ENCODE assay signal across 11 cellular contexts in the genomic region with DNA sequence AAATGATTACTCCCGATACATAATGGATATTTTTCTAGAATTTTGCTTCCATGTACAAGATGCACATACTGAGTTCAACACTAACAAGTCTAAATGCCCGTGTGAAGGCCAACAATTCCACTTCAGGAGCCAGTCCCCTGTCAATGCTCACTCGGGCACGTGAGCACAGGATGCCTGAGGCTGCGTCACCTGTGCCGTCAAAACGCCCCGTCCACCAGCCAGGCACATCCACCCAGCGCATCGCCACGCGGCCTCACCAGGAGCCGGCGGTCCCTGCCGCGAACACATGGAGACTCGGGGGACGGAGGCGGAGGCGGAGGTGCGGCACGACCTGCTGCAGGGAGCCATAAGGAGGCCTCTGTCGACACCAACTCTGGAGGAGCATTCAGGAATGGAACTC. TPM values are rescaled to one million over a fixed set of nuclear protein-coding genes. Genes with fewer than 3 reads are reported as not detected.
DNase-seq lines count a peak whose midpoint lies in the region; TF ChIP-seq lines count a peak whose summit lies in the region.
"Had no signal": no experiment of that assay in that cellular context is flagged by ENCODE, and none has a peak within 500 bp of the region (broad histone marks: within the 10 kb centered on the region; RNA-seq: fewer than 3 reads in every experiment).

No MANE protein-coding gene starts in this region.

- intact Hi-C loops in breast epithelium (cut with DNase I; ENCODE audit: low total_unique reads) (no loop called here), lower leg skin (cut with DNase I; ENCODE audit: low total_unique reads) (no loop called here), stomach (cut with DNase I; ENCODE audit: low total_unique reads) (loop anchor here (10.0 kb wide), 1 partner anchor 215 kb away; no protein-coding TSS in a partner anchor), OCI-LY7 (cut with micrococcal nuclease; ENCODE audit: unreplicated experiment) (no loop called here)

- no peaks in the 10 kb centered on the region for H3K27me3 ChIP-seq in H7 (ENCODE audit: control insufficient read depth, insufficient read depth, low read length)
- no peaks in the 10 kb centered on the region for H3K27me3 ChIP-seq in breast epithelium
- H3K27me3 ChIP-seq in stomach, result no peaks in the 10 kb centered on the region

- H3K9me3 ChIP-seq in breast epithelium (no peaks in the 10 kb centered on the region), stomach (no peaks in the 10 kb centered on the region), OCI-LY7 (ENCODE audit: low read length) (no peaks in the 10 kb centered on the region)

- no peaks in the 10 kb centered on the region for H3K9me2 ChIP-seq in OCI-LY7 (ENCODE audit: insufficient read depth, low read length)

- CTCF ChIA-PET in OCI-LY7 (lab: Charles Lee; ENCODE audit: unreplicated experiment), result no interaction called here

- no peaks in the 10 kb centered on the region for H3K36me3 ChIP-seq in H7 (replicated peaks; ENCODE audit: control insufficient read depth, insufficient read depth, low read length)
- no peaks in the 10 kb centered on the region for H3K36me3 ChIP-seq in breast epithelium
- H3K36me3 ChIP-seq in stomach, result peaks cover 6 to 27% (median 22%) of the 10 kb centered on the region in 4 donors
- H3K36me3 ChIP-seq in OCI-LY7 (ENCODE audit: insufficient read depth, low read length), result peaks cover 9% of the 10 kb centered on the region; the same call in 1 of the 2 replicates

- POLR2A ChIA-PET in OCI-LY7 (lab: Charles Lee), result no interaction called here

- H3K79me2 ChIP-seq in OCI-LY7 (ENCODE audit: insufficient read depth, low read depth, low read length), result no peaks in the 10 kb centered on the region

- no peaks in the 10 kb centered on the region for H4K20me1 ChIP-seq in OCI-LY7 (ENCODE audit: insufficient read depth, low read length)

- TF ChIP-seq EP300 in stomach (IDR thresholded peaks at IDR 0.05), result no peak

- BruUV-seq in OCI-LY7 (replicated peaks; lab: Mats Ljungman, UMichigan), result no TSS peak

- no peak overlapping the region for H2AFZ ChIP-seq in OCI-LY7 (ENCODE audit: low read length)

- H3K4me2 ChIP-seq in OCI-LY7 (ENCODE audit: low read length), result no peak overlapping the region

- peak overlapping the region; percentile 27 to 46 for H3K27ac ChIP-seq in breast epithelium
- peak overlapping the region; percentile 5 to 96 (median 51) for H3K27ac ChIP-seq in stomach
- H3K27ac ChIP-seq in OCI-LY7 (ENCODE audit: low read depth, low read length, poor library complexity, severe bottlenecking), result no peak overlapping the region

- TF ChIP-seq CTCF in breast epithelium (IDR thresholded peaks at IDR 0.05) (no peak), lower leg skin (IDR thresholded peaks at IDR 0.05) (no peak), stomach (IDR thresholded peaks at IDR 0.05) (no peak), OCI-LY7 (conservative IDR thresholded peaks at IDR 0.05; ENCODE audit: low read length) (no peak)

- H3K4me3 ChIP-seq in H7 (ENCODE audit: insufficient read depth, low read depth, low read length) (no peak overlapping the region), breast epithelium (no peak overlapping the region), lower leg skin (ENCODE audit: low read depth, poor library complexity, severe bottlenecking) (no peak overlapping the region), stomach (no peak overlapping the region), OCI-LY7 (ENCODE audit: low read depth, low read length, poor library complexity, severe bottlenecking) (no peak overlapping the region)

- WGBS in lower leg skin, 2 donors, result 78% methylated on average over 23 of the region's 23 CpGs
- WGBS in stomach, 5 donors, result 79 to 87% (median 84%) methylated on average over 23 of the region's 23 CpGs

- H3K4me1 ChIP-seq in breast epithelium, result peaks cover 0 to 31% of the 10 kb centered on the region in 2 donors
- peaks cover 62 to 79% (median 73%) of the 10 kb centered on the region in 4 donors for H3K4me1 ChIP-seq in stomach
- no peaks in the 10 kb centered on the region for H3K4me1 ChIP-seq in OCI-LY7 (ENCODE audit: insufficient read depth, low read length, poor library complexity, severe bottlenecking)

- TF ChIP-seq POLR2A in breast epithelium (IDR thresholded peaks at IDR 0.05), result no peak
- TF ChIP-seq POLR2A in lower leg skin (IDR thresholded peaks at IDR 0.05), result no peak
- TF ChIP-seq POLR2A in stomach (IDR thresholded peaks at IDR 0.05), result no peak

- DNase-seq in H7, result peak; percentile 65
- DNase-seq in breast epithelium (ENCODE audit: low spot score in 2 of 2), result peak; percentile 17 to 52
- DNase-seq in lower leg skin (ENCODE audit: low spot score in 2 of 2), result peak; percentile 14 to 83
- DNase-seq in stomach, result peak; percentile 22
- DNase-seq in OCI-LY7 (ENCODE audit: low spot score), result no peak
- DNase-seq in T1000 (lab: John Stamatoyannopoulos, UW), result no peak
- no peak for DNase-seq in epidermal melanocyte (ENCODE audit: insufficient read length, low spot score)
- no peak for DNase-seq in hippocampal formation (lab: John Stamatoyannopoulos, UW)
- DNase-seq: activated T-cell treated with anti-CD3 and anti-CD28 coated beads, Interleukin-2, amount 50 U/mL, for 1 hour; MM.1S; stimulated activated CD4-positive, alpha-beta T cell treated with anti-CD3 and anti-CD28 coated beads, Interleukin-1b, Interleukin-23, amount 100 ng/mL, for 48 hours had no signal

RNA-seq across cellular contexts. Expression of gene TOLLIP, which starts 9.8 kb away (rescaled TPM):
- total RNA-seq in H7 (2014; rRNA removed; shearing (Covaris generic)), result 11.2 and 11.8 TPM in 2 replicates
- 10 to 100 TPM; 32.8 to 47.2 (median 41.0) TPM for total RNA-seq in breast epithelium
- total RNA-seq in lower leg skin, result 100 to 1,000 TPM; 114 to 167 (median 129) TPM
- total RNA-seq in stomach, result 100 to 1,000 TPM in 1 of 5 donors, 10 to 100 TPM in 4; 14.9 to 119 (median 55.4) TPM
- polyA plus RNA-seq in stomach, result 10 to 100 TPM; 23.9 to 29.3 (median 26.9) TPM
- 15.9 and 21.7 TPM in 2 replicates for total RNA-seq in OCI-LY7 (2014; rRNA removed; shearing (Covaris generic))
- 37.1 and 37.5 TPM in 2 replicates for total RNA-seq in OCI-LY7 (2022)

Comparison
In these comparisons a context has a peak if more than half of its experiments do, and no peak if none do; other contexts are left out.
1. DNase-seq: peak in H7 (single experiment), breast epithelium (2 of 2), lower leg skin (2 of 2) and stomach (single experiment); none in OCI-LY7 (single experiment), T1000 (single experiment), epidermal melanocyte (single experiment) and hippocampal formation (0 of 2).